Comparison of ENCODE assay signal across 8 cellular contexts in the genomic region with DNA sequence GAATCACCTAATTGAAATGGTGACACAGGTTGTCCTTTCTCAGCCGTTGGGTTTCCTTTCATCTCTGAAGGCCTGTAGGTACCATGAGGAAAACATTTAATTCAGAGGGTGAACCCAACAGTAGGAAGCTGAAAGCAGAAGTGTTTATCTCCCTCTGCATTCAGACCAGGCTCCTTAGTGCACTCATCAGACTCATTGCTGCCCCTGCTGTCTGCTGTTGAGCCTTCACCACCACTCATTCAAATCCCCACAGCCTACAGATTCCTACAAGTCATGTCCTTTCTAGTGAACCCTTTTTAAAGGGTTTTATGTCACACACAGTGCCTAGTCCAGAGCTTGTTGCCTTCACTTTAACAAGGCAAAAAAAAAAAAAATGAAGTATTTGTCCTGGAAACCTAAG. TPM values are rescaled to one million over a fixed set of nuclear protein-coding genes. Genes with fewer than 3 reads are reported as not detected.
DNase-seq lines count a peak whose midpoint lies in the region; ATAC-seq and TF ChIP-seq lines count a peak whose summit lies in the region.

No MANE protein-coding gene starts in this region.

- H3K4ac ChIP-seq in mesenchymal stem cell (ENCODE audit: low read depth in 1 of 2, low read length in 2 of 2) = no peak overlapping the region

- H4K8ac ChIP-seq in mesenchymal stem cell (ENCODE audit: low read length) = no peak overlapping the region

- H3K36me3 ChIP-seq in BJ (ENCODE audit: control insufficient read depth, insufficient read depth, low read length) (peaks cover 7% of the 10 kb centered on the region), mesenchymal stem cell (ENCODE audit: control insufficient read depth in 1 of 2, insufficient read depth in 2 of 2, low read depth in 1 of 2, low read length in 2 of 2) (peaks cover 4 to 45% of the 10 kb centered on the region in 2 experiments)

- ATAC-seq in GM18499 (IDR thresholded peaks at IDR 0.05; ENCODE audit: insufficient read depth, unreplicated experiment) (peak; percentile 88), HG02798 (IDR thresholded peaks at IDR 0.05; ENCODE audit: poor library complexity, unreplicated experiment) (peak; percentile 92)

- no peak overlapping the region for H2AFZ ChIP-seq in mesenchymal stem cell (ENCODE audit: low read depth, low read length)

- no peak overlapping the region for H2BK12ac ChIP-seq in mesenchymal stem cell (ENCODE audit: low read length in 2 of 2)

- in situ Hi-C loops in astrocyte of the cerebellum (cut with HindIII; ENCODE audit: low sequenced_read_pairs) = loop anchor here (5.0 kb wide), 1 partner anchor 102 kb away; no protein-coding TSS in a partner anchor

- TF ChIP-seq CTCF in BJ (IDR thresholded peaks at IDR 0.05; ENCODE audit: insufficient read depth, low read depth, low read length) (peak; percentile 55), astrocyte of the cerebellum (IDR thresholded peaks at IDR 0.05; ENCODE audit: low read depth, low read length, missing control alignments) (peak; percentile 74)

- H2BK120ac ChIP-seq in mesenchymal stem cell (ENCODE audit: low read depth, low read length) = no peak overlapping the region

- H3K9me3 ChIP-seq in mesenchymal stem cell (ENCODE audit: control insufficient read depth, low read length) = no peaks in the 10 kb centered on the region

- no peak overlapping the region for H3K14ac ChIP-seq in mesenchymal stem cell (ENCODE audit: low read length in 2 of 2)

- H3K27ac ChIP-seq in mesenchymal stem cell (ENCODE audit: low read length, poor library complexity, severe bottlenecking) = peak overlapping the region; percentile 99

- H3K9ac ChIP-seq in mesenchymal stem cell (ENCODE audit: low read length) = peak overlapping the region; percentile 27

- H3K18ac ChIP-seq in mesenchymal stem cell (ENCODE audit: low read depth in 1 of 2, low read length in 2 of 2) = no peak overlapping the region

- DNase-seq in BJ (ENCODE audit: low read depth) = no peak
- DNase-seq in NCI-H226 = peak; percentile 30
- DNase-seq in astrocyte of the cerebellum (ENCODE audit: low read depth) = peak; percentile 37
- peak; percentile 54 for DNase-seq in mesenchymal stem cell
- DNase-seq in activated CD8-positive, alpha-beta memory T cell treated with anti-CD3 and anti-CD28 coated beads, Interleukin-2, amount 50 U/mL, for 48 hours = no peak
- DNase-seq in NCI-H1105 treated with DMSO at 0.1 percent for 48 hours (lab: John Stamatoyannopoulos, UW) = no peak

- H3K79me1 ChIP-seq in mesenchymal stem cell (replicated peaks; ENCODE audit: low read length, poor library complexity, severe bottlenecking) = peaks cover 16% of the 10 kb centered on the region

- H3K4me1 ChIP-seq in mesenchymal stem cell (ENCODE audit: control insufficient read depth, insufficient read depth, low read depth, low read length) = peaks cover 9% of the 10 kb centered on the region

- H3K27me3 ChIP-seq in BJ (ENCODE audit: control insufficient read depth, insufficient read depth, low read length) (no peaks in the 10 kb centered on the region), mesenchymal stem cell (ENCODE audit: control insufficient read depth in 1 of 2, insufficient read depth in 1 of 2, low read length in 2 of 2) (no peaks in the 10 kb centered on the region)

- peak overlapping the region; percentile 80 for H2AK5ac ChIP-seq in mesenchymal stem cell (ENCODE audit: low read length, severe bottlenecking)

- no peak overlapping the region for H3K4me3 ChIP-seq in BJ (ENCODE audit: low read depth, low read length)
- H3K4me3 ChIP-seq in astrocyte of the cerebellum (ENCODE audit: low read depth, low read length) = no peak overlapping the region
- no peak overlapping the region for H3K4me3 ChIP-seq in mesenchymal stem cell (ENCODE audit: insufficient read depth in 1 of 2, low read depth in 1 of 2, low read length in 2 of 2)

- WGBS in mesenchymal stem cell = 38% methylated on average over 1 of the region's 1 CpG

- H3K23ac ChIP-seq in mesenchymal stem cell (ENCODE audit: low read length in 2 of 2) = no peak overlapping the region

- H3K4me2 ChIP-seq in mesenchymal stem cell (ENCODE audit: low read length, poor library complexity, severe bottlenecking) = no peak overlapping the region

- CTCF ChIA-PET in BJ (lab: Yijun Ruan, JAX) = interaction anchor here (0.7 to 1.4 kb wide), 3 partner anchors 12 to 227 kb away, joined by 3 to 5 read pairs (median 4); no protein-coding TSS in a partner anchor

- H4K91ac ChIP-seq in mesenchymal stem cell (ENCODE audit: low read length) = no peak overlapping the region

- POLR2A ChIA-PET in BJ (lab: Charles Lee) = no interaction called here

- peak overlapping the region; percentile 87 for H2BK5ac ChIP-seq in mesenchymal stem cell (ENCODE audit: low read depth, low read length, poor library complexity, severe bottlenecking)

- H2BK15ac ChIP-seq in mesenchymal stem cell (ENCODE audit: low read depth, poor library complexity, severe bottlenecking) = no peak overlapping the region

RNA-seq across cellular contexts. Expression of a gene that starts 13.4 kb away (rescaled TPM):
- 20.1 and 33.0 TPM in 2 replicates for polyA plus RNA-seq in BJ (2011; rRNA removed)
- polyA minus RNA-seq in BJ (2011; rRNA and poly(A)+ RNA removed) = 19.3 and 19.6 TPM in 2 replicates
- polyA plus RNA-seq in mesenchymal stem cell (2013, experiment 1 of 2) = 18.1 TPM
- polyA plus RNA-seq in mesenchymal stem cell (2013, experiment 2 of 2) = 19.9 TPM

RNA-seq across cellular contexts. Expression of a gene that starts 13.5 kb away (rescaled TPM):
- 0.02 and 0.04 TPM in 2 replicates for polyA plus RNA-seq in BJ (2011; rRNA removed)
- polyA minus RNA-seq in BJ (2011; rRNA and poly(A)+ RNA removed) = not detected in 2 replicates
- polyA plus RNA-seq in mesenchymal stem cell (2013, experiment 1 of 2) = 0.01 TPM
- 0.01 TPM for polyA plus RNA-seq in mesenchymal stem cell (2013, experiment 2 of 2)

RNA-seq across cellular contexts. Expression of a gene that starts 42.2 kb away (rescaled TPM):
- 58.3 and 87.0 TPM in 2 replicates for polyA plus RNA-seq in BJ (2011; rRNA removed)
- polyA minus RNA-seq in BJ (2011; rRNA and poly(A)+ RNA removed) = 45.8 and 64.5 TPM in 2 replicates
- 26.3 TPM for polyA plus RNA-seq in mesenchymal stem cell (2013, experiment 1 of 2)
- polyA plus RNA-seq in mesenchymal stem cell (2013, experiment 2 of 2) = 24.9 TPM

RNA-seq across cellular contexts. Expression of a gene that starts 42.3 kb away (rescaled TPM):
- polyA plus RNA-seq in BJ (2011; rRNA removed) = 2.3 and 3.1 TPM in 2 replicates
- 3.0 and 4.4 TPM in 2 replicates for polyA minus RNA-seq in BJ (2011; rRNA and poly(A)+ RNA removed)
- 3.1 TPM for polyA plus RNA-seq in mesenchymal stem cell (2013, experiment 1 of 2)
- 2.8 TPM for polyA plus RNA-seq in mesenchymal stem cell (2013, experiment 2 of 2)

Comparison
In these comparisons a context has a peak if more than half of its experiments do, and no peak if none do; other contexts are left out.
1. DNase-seq: peak in NCI-H226 (single experiment), astrocyte of the cerebellum (single experiment) and mesenchymal stem cell (single experiment); none in BJ (single experiment), activated CD8-positive, alpha-beta memory T cell treated with anti-CD3 and anti-CD28 coated beads, Interleukin-2, amount 50 U/mL, for 48 hours (single experiment) and NCI-H1105 treated with DMSO at 0.1 percent for 48 hours (single experiment).